ENCODE assay signal across 7 cellular contexts in the genomic region with DNA sequence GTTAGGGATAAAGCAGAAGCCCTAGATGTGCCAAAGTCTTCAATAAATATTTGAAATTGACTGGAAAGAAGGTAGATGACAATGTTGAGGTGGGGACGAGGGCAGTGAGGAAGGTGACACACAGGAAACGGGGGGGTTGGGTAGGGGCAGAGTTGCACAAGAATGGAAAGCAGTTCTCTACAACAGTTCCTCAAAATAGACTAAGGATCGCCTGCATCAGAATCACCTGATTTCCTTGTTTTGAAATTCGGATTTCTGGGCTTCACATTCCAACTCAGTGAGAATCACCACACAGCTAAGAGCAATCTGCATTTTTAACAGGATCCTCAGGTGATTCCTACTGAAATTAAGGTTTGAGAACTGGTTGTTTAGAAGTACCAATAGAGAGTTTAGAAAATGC.
DNase-seq lines count a peak whose midpoint lies in the region; ATAC-seq and TF ChIP-seq lines count a peak whose summit lies in the region.

No MANE protein-coding gene starts in this region.

- peaks cover 23% of the 10 kb centered on the region for H3K4me1 Mint-ChIP-seq in endothelial cell (ENCODE audit: unreplicated experiment)

- peak overlapping the region; percentile 84 for H3K27ac Mint-ChIP-seq in endothelial cell (ENCODE audit: unreplicated experiment)

- peak overlapping the region; percentile 12 for H3K27ac ChIP-seq in OCI-LY7 (ENCODE audit: low read depth, low read length, poor library complexity, severe bottlenecking)

- peak overlapping the region; percentile 28; the same call in 1 of the 2 replicates for H2AFZ ChIP-seq in OCI-LY7 (ENCODE audit: low read length)

- H4K20me1 ChIP-seq in OCI-LY7 (ENCODE audit: insufficient read depth, low read length), result no peaks in the 10 kb centered on the region

- H3K4me1 ChIP-seq in OCI-LY7 (ENCODE audit: insufficient read depth, low read length, poor library complexity, severe bottlenecking), result peaks cover 21% of the 10 kb centered on the region

- H3K4me2 ChIP-seq in OCI-LY7 (ENCODE audit: low read length), result peak overlapping the region; percentile 56

- H3K36me3 ChIP-seq in H7 (replicated peaks; ENCODE audit: control insufficient read depth, insufficient read depth, low read length) (no peaks in the 10 kb centered on the region), OCI-LY7 (ENCODE audit: insufficient read depth, low read length) (no peaks in the 10 kb centered on the region; the same call in 1 of the 2 replicates)

- peaks cover 5% of the 10 kb centered on the region for H3K9me3 Mint-ChIP-seq in endothelial cell (ENCODE audit: unreplicated experiment)

- no peak for ATAC-seq in GM21723 (IDR thresholded peaks at IDR 0.05; ENCODE audit: unreplicated experiment)

- POLR2A ChIA-PET in OCI-LY7 (lab: Charles Lee), result interaction anchor here (0.9 kb wide), 1 partner anchor 12 kb away, joined by 3 read pairs; no protein-coding TSS in a partner anchor

- H3K27me3 Mint-ChIP-seq in endothelial cell (ENCODE audit: unreplicated experiment), result peaks cover 2% of the 10 kb centered on the region

- peaks cover 14% of the 10 kb centered on the region for H3K36me3 Mint-ChIP-seq in endothelial cell (ENCODE audit: low read depth, unreplicated experiment)

- DNase-seq in H7, result peak; percentile 34
- DNase-seq in OCI-LY7 (ENCODE audit: low spot score), result peak; percentile 71
- DNase-seq in endothelial cell (ENCODE audit: low spot score), result peak; percentile 8
- peak; percentile 18 for DNase-seq in non-pigmented ciliary epithelial cell (ENCODE audit: low read depth)
- DNase-seq in SHP77 treated with DMSO at 0.1 percent for 48 hours (lab: John Stamatoyannopoulos, UW), result no peak
- no peak for DNase-seq in effector CD8-positive, alpha-beta T cell (lab: John Stamatoyannopoulos, UW)

- intact Hi-C loops in OCI-LY7 (cut with micrococcal nuclease; ENCODE audit: unreplicated experiment), result no loop called here

- no peaks in the 10 kb centered on the region for H3K79me2 ChIP-seq in OCI-LY7 (ENCODE audit: insufficient read depth, low read depth, low read length)

- no peaks in the 10 kb centered on the region for H3K27me3 ChIP-seq in H7 (ENCODE audit: control insufficient read depth, insufficient read depth, low read length)

- H3K4me3 ChIP-seq in H7 (ENCODE audit: insufficient read depth, low read depth, low read length), result no peak overlapping the region
- peak overlapping the region; percentile 23 for H3K4me3 ChIP-seq in OCI-LY7 (ENCODE audit: low read depth, low read length, poor library complexity, severe bottlenecking)

- BruUV-seq in OCI-LY7 (replicated peaks; lab: Mats Ljungman, UMichigan), result no TSS peak

- TF ChIP-seq CTCF in OCI-LY7 (conservative IDR thresholded peaks at IDR 0.05; ENCODE audit: low read length) (no peak), endothelial cell (IDR thresholded peaks at IDR 0.05; ENCODE audit: unreplicated experiment) (no peak)

- CTCF ChIA-PET in OCI-LY7 (lab: Charles Lee; ENCODE audit: unreplicated experiment), result no interaction called here

- no peak overlapping the region for H3K4me3 Mint-ChIP-seq in endothelial cell (ENCODE audit: unreplicated experiment)

- no peaks in the 10 kb centered on the region for H3K9me2 ChIP-seq in OCI-LY7 (ENCODE audit: insufficient read depth, low read length)

- peaks cover 16% of the 10 kb centered on the region; the same call in 1 of the 2 replicates for H3K9me3 ChIP-seq in OCI-LY7 (ENCODE audit: low read length)

Comparison
In these comparisons a context has a peak if more than half of its experiments do, and no peak if none do; other contexts are left out.
1. DNase-seq: peak in H7 (single experiment), OCI-LY7 (single experiment), endothelial cell (single experiment) and non-pigmented ciliary epithelial cell (single experiment); none in SHP77 treated with DMSO at 0.1 percent for 48 hours (single experiment) and effector CD8-positive, alpha-beta T cell (single experiment).